ENCODE assay signal across 10 cellular contexts in genomic region chrX:102835504-102836146, GRCh38.
DNase-seq lines count a peak whose midpoint lies in the region; ATAC-seq and TF ChIP-seq lines count a peak whose summit lies in the region.
"Had no signal": no experiment of that assay in that cellular context is flagged by ENCODE, and none has a peak within 500 bp of the region (broad histone marks: within the 10 kb centered on the region; RNA-seq: fewer than 3 reads in every experiment).

No MANE protein-coding gene starts in this region.

- no peak overlapping the region for H3K4me3 ChIP-seq in sigmoid colon

- H3K36me3 ChIP-seq in sigmoid colon, result no peaks in the 10 kb centered on the region

- POLR2A ChIA-PET in activated CD4-positive, alpha-beta T cell treated with anti-CD3 and anti-CD28 coated beads, Interleukin-2, amount 10 ng/mL, durations not matched to agents 7 days and 5 days (lab: Charles Lee), result no interaction called here

- CTCF ChIA-PET in activated CD4-positive, alpha-beta T cell treated with anti-CD3 and anti-CD28 coated beads, Interleukin-2, amount 10 ng/mL, durations not matched to agents 7 days and 5 days (lab: Charles Lee), result no interaction called here

- ATAC-seq in HG02798 (IDR thresholded peaks at IDR 0.05; ENCODE audit: poor library complexity, unreplicated experiment), result peak; percentile 42
- ATAC-seq in esophagus mucosa, result no peak

- no peak overlapping the region for H3K27ac Mint-ChIP-seq in activated CD4-positive, alpha-beta T cell treated with anti-CD3 and anti-CD28 coated beads, Interleukin-2, amount 10 ng/mL, durations not matched to agents 7 days and 5 days
- H3K27ac Mint-ChIP-seq: CD4-positive, alpha-beta memory T cell; naive B cell had no signal

- no peak overlapping the region for H3K4me3 Mint-ChIP-seq in activated CD4-positive, alpha-beta T cell treated with anti-CD3 and anti-CD28 coated beads, Interleukin-2, amount 10 ng/mL, durations not matched to agents 7 days and 5 days
- H3K4me3 Mint-ChIP-seq: CD4-positive, alpha-beta memory T cell had no signal

- 77 to 86% methylated on average over 5 of the region's 5 CpGs for WGBS in sigmoid colon, 2 donors

- intact Hi-C loops in sigmoid colon (cut with DNase I), result no loop called here

- H3K27me3 ChIP-seq in sigmoid colon, result no peaks in the 10 kb centered on the region

- H3K27me3 Mint-ChIP-seq in activated CD4-positive, alpha-beta T cell treated with anti-CD3 and anti-CD28 coated beads, Interleukin-2, amount 10 ng/mL, durations not matched to agents 7 days and 5 days, result no peaks in the 10 kb centered on the region
- H3K27me3 Mint-ChIP-seq: CD4-positive, alpha-beta memory T cell; naive B cell had no signal

- TF ChIP-seq CTCF in sigmoid colon (IDR thresholded peaks at IDR 0.05), result peak in 2 of 4 experiments; percentile 23 to 35

- DNase-seq in NCI-H1105 treated with DMSO at 0.1 percent for 48 hours (lab: John Stamatoyannopoulos, UW), result peak; percentile 0
- DNase-seq in NCI-H1105 (lab: John Stamatoyannopoulos, UW), result no peak
- DNase-seq in activated CD4-positive, alpha-beta T cell treated with anti-CD3 and anti-CD28 coated beads, Interleukin-2, amount 10 ng/mL, durations not matched to agents 7 days and 5 days, result peak; percentile 9
- DNase-seq in left kidney (ENCODE audit: low read depth, low spot score), result peak; percentile 21
- no peak for DNase-seq in sigmoid colon
- no peak for DNase-seq in midbrain (lab: John Stamatoyannopoulos, UW)
- DNase-seq: naive B cell had no signal

- no peaks in the 10 kb centered on the region for H3K9me3 ChIP-seq in sigmoid colon

- H3K36me3 Mint-ChIP-seq in activated CD4-positive, alpha-beta T cell treated with anti-CD3 and anti-CD28 coated beads, Interleukin-2, amount 10 ng/mL, durations not matched to agents 7 days and 5 days (ENCODE audit: low read depth), result peaks cover 2% of the 10 kb centered on the region

- TF ChIP-seq EP300 in sigmoid colon (IDR thresholded peaks at IDR 0.05), result no peak

- no peaks in the 10 kb centered on the region for H3K9me3 Mint-ChIP-seq in activated CD4-positive, alpha-beta T cell treated with anti-CD3 and anti-CD28 coated beads, Interleukin-2, amount 10 ng/mL, durations not matched to agents 7 days and 5 days
- H3K9me3 Mint-ChIP-seq: CD4-positive, alpha-beta memory T cell; naive B cell had no signal

- TF ChIP-seq POLR2A in sigmoid colon (IDR thresholded peaks at IDR 0.05), result no peak

- H3K27ac ChIP-seq in sigmoid colon, result no peak overlapping the region

- H3K4me1 ChIP-seq in sigmoid colon, result no peaks in the 10 kb centered on the region

- no peaks in the 10 kb centered on the region for H3K4me1 Mint-ChIP-seq in activated CD4-positive, alpha-beta T cell treated with anti-CD3 and anti-CD28 coated beads, Interleukin-2, amount 10 ng/mL, durations not matched to agents 7 days and 5 days
- H3K4me1 Mint-ChIP-seq: CD4-positive, alpha-beta memory T cell; naive B cell had no signal

Comparison
In these comparisons a context has a peak if more than half of its experiments do, and no peak if none do; other contexts are left out.
1. DNase-seq: peak in NCI-H1105 treated with DMSO at 0.1 percent for 48 hours (single experiment), activated CD4-positive, alpha-beta T cell treated with anti-CD3 and anti-CD28 coated beads, Interleukin-2, amount 10 ng/mL, durations not matched to agents 7 days and 5 days (single experiment) and left kidney (single experiment); none in NCI-H1105 (single experiment), sigmoid colon (single experiment) and midbrain (single experiment).